34 cellular contexts compared by ENCODE assay signal in genomic region chr10:89184638-89185037, GRCh38. TPM values are rescaled to one million over a fixed set of nuclear protein-coding genes. Genes with fewer than 3 reads are reported as not detected.
"Had no signal": no experiment of that assay in that cellular context is flagged by ENCODE, and none has a peak within 500 bp of the region (broad histone marks: within the 10 kb centered on the region; RNA-seq: fewer than 3 reads in every experiment).

No MANE protein-coding gene starts in this region.

- H3K4me3 Mint-ChIP-seq: activated CD4-positive, alpha-beta memory T cell treated with anti-CD3 and anti-CD28 coated beads for 36 hours; activated CD4-positive, alpha-beta T cell treated with anti-CD3 and anti-CD28 coated beads for 36 hours; activated CD4-positive, alpha-beta T cell treated with anti-CD3 and anti-CD28 coated beads, Interleukin-2, amount 10 ng/mL, durations not matched to agents 24 days and 14 days; activated CD8-positive, alpha-beta memory T cell treated with anti-CD3 and anti-CD28 coated beads, Interleukin-2, amount 10 ng/mL, durations not matched to agents 7 days and 5 days; activated CD8-positive, alpha-beta T cell treated with anti-CD3 and anti-CD28 coated beads, Interleukin-2, amount 10 ng/mL, durations not matched to agents 7 days and 5 days; activated naive CD4-positive, alpha-beta T cell treated with anti-CD3 and anti-CD28 coated beads, Interleukin-2, amount 10 ng/mL, durations not matched to agents 7 days and 5 days; activated naive CD8-positive, alpha-beta T cell treated with anti-CD3 and anti-CD28 coated beads, Interleukin-2, amount 10 ng/mL, durations not matched to agents 7 days and 5 days; activated T-cell treated with anti-CD3 and anti-CD28 coated beads, Interleukin-2, amount 50 U/mL, for 24 hours; activated T-cell treated with anti-CD3 and anti-CD28 coated beads, Interleukin-2, amount 50 U/mL, for 72 hours; central memory CD8-positive, alpha-beta T cell; dendritic cell treated with granulocyte-macrophage colony-stimulating factor and Interleukin-4, amounts not matched to agents 40 ng/mL and 50 ng/mL, for 4 days; endodermal cell; T-helper 17 cell; T-helper 2 cell treated with Interferon-gamma antibody and Interleukin-4, amounts not matched to agents 5 μg/mL and 100 μg/mL, for 36 hours had no signal

- H3K4me3 ChIP-seq: coronary artery, dorsolateral prefrontal cortex, heart left ventricle had no signal

- H3K27me3 Mint-ChIP-seq: activated CD4-positive, alpha-beta T cell treated with anti-CD3 and anti-CD28 coated beads for 36 hours had no signal

- FAIRE-seq: frontal cortex had no signal

- H3K4me1 Mint-ChIP-seq: activated CD4-positive, alpha-beta T cell treated with anti-CD3 and anti-CD28 coated beads, Interleukin-2, amount 10 ng/mL, durations not matched to agents 24 days and 14 days; activated CD8-positive, alpha-beta memory T cell treated with anti-CD3 and anti-CD28 coated beads, Interleukin-2, amount 10 ng/mL, durations not matched to agents 7 days and 5 days; activated naive CD4-positive, alpha-beta T cell treated with anti-CD3 and anti-CD28 coated beads, Interleukin-2, amount 10 ng/mL, durations not matched to agents 7 days and 5 days; central memory CD8-positive, alpha-beta T cell had no signal

- DNase-seq: activated CD4-positive, alpha-beta memory T cell treated with anti-CD3 and anti-CD28 coated beads for 36 hours; activated CD4-positive, alpha-beta T cell treated with anti-CD3 and anti-CD28 coated beads for 36 hours; activated CD4-positive, alpha-beta T cell treated with anti-CD3 and anti-CD28 coated beads, Interleukin-2, amount 10 ng/mL, durations not matched to agents 24 days and 14 days; activated CD4-positive, CD25-positive, alpha-beta regulatory T cell; activated CD4-positive, CD25-positive, alpha-beta regulatory T cell treated with anti-CD3 and anti-CD28 coated beads, Interleukin-2, amount 50 U/mL, for 72 hours; activated CD8-positive, alpha-beta memory T cell treated with anti-CD3 and anti-CD28 coated beads, Interleukin-2, amount 10 ng/mL, durations not matched to agents 7 days and 5 days; activated CD8-positive, alpha-beta memory T cell treated with anti-CD3 and anti-CD28 coated beads, Interleukin-2, amount 50 U/mL, for 48 hours; activated CD8-positive, alpha-beta T cell treated with anti-CD3 and anti-CD28 coated beads, Interleukin-2, amount 10 ng/mL, durations not matched to agents 7 days and 5 days; activated gamma-delta T cell; activated naive CD4-positive, alpha-beta T cell; activated naive CD4-positive, alpha-beta T cell treated with anti-CD3 and anti-CD28 coated beads, Interleukin-2, amount 10 ng/mL, durations not matched to agents 7 days and 5 days; activated naive CD8-positive, alpha-beta T cell treated with anti-CD3 and anti-CD28 coated beads, Interleukin-2, amount 10 ng/mL, durations not matched to agents 7 days and 5 days; activated T-cell treated with anti-CD3 and anti-CD28 coated beads for 4 hours; activated T-cell treated with anti-CD3 and anti-CD28 coated beads, Interleukin-2, amount 50 U/mL, for 24 hours; activated T-cell treated with anti-CD3 and anti-CD28 coated beads, Interleukin-2, amount 50 U/mL, for 72 hours; anterior cingulate cortex; dorsolateral prefrontal cortex; effector memory CD4-positive, alpha-beta T cell; endodermal cell; foreskin fibroblast; glutamatergic neuron; heart left ventricle; hypothalamus; T-helper 17 cell; T1000; WERI-Rb-1 had no signal

- H3K36me3 ChIP-seq: heart left ventricle, WERI-Rb-1 had no signal

- H3K27me3 ChIP-seq: dorsolateral prefrontal cortex, heart left ventricle had no signal

- H3K27ac Mint-ChIP-seq: activated CD4-positive, alpha-beta memory T cell treated with anti-CD3 and anti-CD28 coated beads for 36 hours; activated CD4-positive, alpha-beta T cell treated with anti-CD3 and anti-CD28 coated beads for 36 hours; activated CD4-positive, alpha-beta T cell treated with anti-CD3 and anti-CD28 coated beads, Interleukin-2, amount 10 ng/mL, durations not matched to agents 24 days and 14 days; activated CD8-positive, alpha-beta memory T cell treated with anti-CD3 and anti-CD28 coated beads, Interleukin-2, amount 10 ng/mL, durations not matched to agents 7 days and 5 days; activated CD8-positive, alpha-beta T cell treated with anti-CD3 and anti-CD28 coated beads, Interleukin-2, amount 10 ng/mL, durations not matched to agents 7 days and 5 days; activated naive CD4-positive, alpha-beta T cell treated with anti-CD3 and anti-CD28 coated beads, Interleukin-2, amount 10 ng/mL, durations not matched to agents 7 days and 5 days; activated naive CD4-positive, alpha-beta T cell treated with anti-CD3 and anti-CD28 coated beads, Interleukin-2, amount 50 U/mL, for 72 hours; activated T-cell treated with anti-CD3 and anti-CD28 coated beads, Interleukin-2, amount 50 U/mL, for 24 hours; activated T-cell treated with anti-CD3 and anti-CD28 coated beads, Interleukin-2, amount 50 U/mL, for 72 hours; dendritic cell treated with granulocyte-macrophage colony-stimulating factor and Interleukin-4, amounts not matched to agents 40 ng/mL and 50 ng/mL, for 4 days; endodermal cell; T-helper 17 cell; T-helper 2 cell treated with Interferon-gamma antibody and Interleukin-4, amounts not matched to agents 5 μg/mL and 100 μg/mL, for 36 hours had no signal

- H3K27ac ChIP-seq: coronary artery, dorsolateral prefrontal cortex, heart left ventricle, WERI-Rb-1 had no signal

- ATAC-seq: activated CD4-positive, alpha-beta T cell treated with anti-CD3 and anti-CD28 coated beads for 36 hours; activated CD8-positive, alpha-beta memory T cell treated with anti-CD3 and anti-CD28 coated beads, Interleukin-2, amount 10 ng/mL, durations not matched to agents 7 days and 5 days; activated CD8-positive, alpha-beta T cell treated with anti-CD3 and anti-CD28 coated beads, Interleukin-2, amount 10 ng/mL, durations not matched to agents 7 days and 5 days; activated naive CD4-positive, alpha-beta T cell treated with anti-CD3 and anti-CD28 coated beads, Interleukin-2, amount 50 U/mL, for 72 hours; activated T-cell treated with anti-CD3 and anti-CD28 coated beads, Interleukin-2, amount 50 U/mL, for 72 hours; esophagus mucosa; heart left ventricle; T-helper 17 cell had no signal

- H3K9me3 Mint-ChIP-seq: activated naive CD4-positive, alpha-beta T cell treated with anti-CD3 and anti-CD28 coated beads, Interleukin-2, amount 10 ng/mL, durations not matched to agents 7 days and 5 days; activated naive CD4-positive, alpha-beta T cell treated with anti-CD3 and anti-CD28 coated beads, Interleukin-2, amount 50 U/mL, for 72 hours; activated T-cell treated with anti-CD3 and anti-CD28 coated beads, Interleukin-2, amount 50 U/mL, for 24 hours; central memory CD8-positive, alpha-beta T cell; T-helper 2 cell treated with Interferon-gamma antibody and Interleukin-4, amounts not matched to agents 5 μg/mL and 100 μg/mL, for 36 hours had no signal

- H3K36me3 Mint-ChIP-seq: activated CD4-positive, alpha-beta memory T cell treated with anti-CD3 and anti-CD28 coated beads for 36 hours; activated CD8-positive, alpha-beta memory T cell treated with anti-CD3 and anti-CD28 coated beads, Interleukin-2, amount 10 ng/mL, durations not matched to agents 7 days and 5 days; activated naive CD4-positive, alpha-beta T cell treated with anti-CD3 and anti-CD28 coated beads, Interleukin-2, amount 10 ng/mL, durations not matched to agents 7 days and 5 days; activated naive CD4-positive, alpha-beta T cell treated with anti-CD3 and anti-CD28 coated beads, Interleukin-2, amount 50 U/mL, for 72 hours had no signal

RNA-seq across cellular contexts. Expression of gene CH25H, which starts 22.5 kb away (rescaled TPM):
- total RNA-seq: activated CD4-positive, alpha-beta T cell treated with anti-CD3 and anti-CD28 coated beads for 36 hours; activated CD4-positive, alpha-beta T cell treated with anti-CD3 and anti-CD28 coated beads, Interleukin-2, amount 10 ng/mL, durations not matched to agents 24 days and 14 days; activated CD8-positive, alpha-beta memory T cell treated with anti-CD3 and anti-CD28 coated beads for 36 hours; activated CD8-positive, alpha-beta memory T cell treated with anti-CD3 and anti-CD28 coated beads, Interleukin-2, amount 10 ng/mL, durations not matched to agents 7 days and 5 days; activated CD8-positive, alpha-beta T cell treated with anti-CD3 and anti-CD28 coated beads, Interleukin-2, amount 10 ng/mL, durations not matched to agents 7 days and 5 days; activated naive CD8-positive, alpha-beta T cell treated with anti-CD3 and anti-CD28 coated beads, Interleukin-2, amount 10 ng/mL, durations not matched to agents 7 days and 5 days; endodermal cell had no signal
